1 cellular context compared by ENCODE assay signal in genomic region chr7:128100949-128101713, GRCh38.
TF ChIP-seq lines count a peak whose summit lies in the region.

No MANE protein-coding gene starts in this region.

TF ChIP-seq in HepG2, 621 proteins besides CTCF, POLR2A, EP300 and RAD21 (continued from another document and continues in another):
- TF ChIP-seq MXD3 (CRISPR knock-in tag; IDR thresholded peaks at IDR 0.05), result no peak
- TF ChIP-seq TIGD3 (CRISPR knock-in tag; IDR thresholded peaks at IDR 0.05; ENCODE audit: borderline replicate concordance), result no peak
- no peak for TF ChIP-seq ZNF678 (CRISPR knock-in tag; IDR thresholded peaks at IDR 0.05)
- TF ChIP-seq ZNF597 (CRISPR knock-in tag; IDR thresholded peaks at IDR 0.05), result no peak
- TF ChIP-seq ATRX (CRISPR knock-in tag; IDR thresholded peaks at IDR 0.05; ENCODE audit: borderline replicate concordance), result no peak
- no peak for TF ChIP-seq IRF1 (CRISPR knock-in tag; IDR thresholded peaks at IDR 0.05; ENCODE audit: low read depth)
- TF ChIP-seq FIP1L1 (IDR thresholded peaks at IDR 0.05; ENCODE audit: borderline replicate concordance, insufficient read depth, low read depth, low read length), result no peak
- TF ChIP-seq CENPT (CRISPR knock-in tag; IDR thresholded peaks at IDR 0.05; ENCODE audit: low read depth), result no peak
- no peak for TF ChIP-seq ZNF124 (CRISPR knock-in tag; IDR thresholded peaks at IDR 0.05)
- peak; percentile 50 for TF ChIP-seq HIC2 (CRISPR knock-in tag; IDR thresholded peaks at IDR 0.05; ENCODE audit: low read depth)
- TF ChIP-seq ZNF17 (CRISPR knock-in tag; IDR thresholded peaks at IDR 0.05), result no peak
- no peak for TF ChIP-seq SRSF1 (optimal IDR thresholded peaks at IDR 0.05; ENCODE audit: low read depth, low read length)
- TF ChIP-seq ZNF639 (CRISPR knock-in tag; conservative IDR thresholded peaks at IDR 0.05), result no peak
- TF ChIP-seq ATF4 (CRISPR knock-in tag; IDR thresholded peaks at IDR 0.05), result no peak
- no peak for TF ChIP-seq ATF7 (IDR thresholded peaks at IDR 0.05)
- TF ChIP-seq ATF7 (CRISPR knock-in tag; IDR thresholded peaks at IDR 0.05), result no peak
- no peak for TF ChIP-seq SALL1 (CRISPR knock-in tag; IDR thresholded peaks at IDR 0.05)
- no peak for TF ChIP-seq ZNF7 (CRISPR knock-in tag; IDR thresholded peaks at IDR 0.05)
- TF ChIP-seq ZNF513 (CRISPR knock-in tag; conservative IDR thresholded peaks at IDR 0.05), result no peak
- no peak for TF ChIP-seq ZBTB49 (CRISPR knock-in tag; IDR thresholded peaks at IDR 0.05; ENCODE audit: borderline replicate concordance)
- TF ChIP-seq PAF1 (CRISPR knock-in tag; IDR thresholded peaks at IDR 0.05), result peak; percentile 92
- no peak for TF ChIP-seq ZNF773 (CRISPR knock-in tag; IDR thresholded peaks at IDR 0.05; ENCODE audit: borderline replicate concordance)
- TF ChIP-seq ZNF569 (CRISPR knock-in tag; IDR thresholded peaks at IDR 0.05; ENCODE audit: borderline replicate concordance), result no peak
- TF ChIP-seq ZNF280B (CRISPR knock-in tag; IDR thresholded peaks at IDR 0.05; ENCODE audit: borderline replicate concordance), result no peak
- TF ChIP-seq PLRG1 (conservative IDR thresholded peaks at IDR 0.05), result no peak
- TF ChIP-seq ZNF687 (CRISPR knock-in tag; IDR thresholded peaks at IDR 0.05), result peak; percentile 31; the same call in 1 of the 2 replicates
- no peak for TF ChIP-seq ZNF576 (CRISPR knock-in tag; IDR thresholded peaks at IDR 0.05)
- TF ChIP-seq ZNF710 (CRISPR knock-in tag; IDR thresholded peaks at IDR 0.05; ENCODE audit: borderline replicate concordance), result no peak
- TF ChIP-seq ZNF160 (CRISPR knock-in tag; IDR thresholded peaks at IDR 0.05), result no peak
- no peak for TF ChIP-seq RBFOX2 (IDR thresholded peaks at IDR 0.05; ENCODE audit: low read depth, low read length)
- TF ChIP-seq ZBTB20 (CRISPR knock-in tag; IDR thresholded peaks at IDR 0.05; ENCODE audit: borderline replicate concordance, low read depth), result no peak
- TF ChIP-seq FLYWCH1 (CRISPR knock-in tag; IDR thresholded peaks at IDR 0.05), result no peak
- TF ChIP-seq ESRRA (CRISPR knock-in tag; IDR thresholded peaks at IDR 0.05; ENCODE audit: low read depth), result 0 out of 2 replicates have a peak, but pooled peaks have one; percentile 45
- no peak for TF ChIP-seq ZNF264 (CRISPR knock-in tag; IDR thresholded peaks at IDR 0.05)
- TF ChIP-seq TRIM24 (CRISPR knock-in tag; IDR thresholded peaks at IDR 0.05), result no peak
- TF ChIP-seq TFE3 (CRISPR knock-in tag; IDR thresholded peaks at IDR 0.05), result no peak
